ENCODE assay signal across 26 cellular contexts in genomic region chr3:100681496-100681895, GRCh38. TPM values are rescaled to one million over a fixed set of nuclear protein-coding genes. Genes with fewer than 3 reads are reported as not detected.
DNase-seq lines count a peak whose midpoint lies in the region; ATAC-seq, FAIRE-seq and TF ChIP-seq lines count a peak whose summit lies in the region.
"Had no signal": no experiment of that assay in that cellular context is flagged by ENCODE, and none has a peak within 500 bp of the region (broad histone marks: within the 10 kb centered on the region; RNA-seq: fewer than 3 reads in every experiment).

No MANE protein-coding gene starts in this region.

- TF ChIP-seq CTCF in WTC11 (IDR thresholded peaks at IDR 0.05), result no peak
- TF ChIP-seq CTCF in liver (IDR thresholded peaks at IDR 0.05; ENCODE audit: low read depth, low read length, missing input control), result no peak
- TF ChIP-seq CTCF in WERI-Rb-1 (IDR thresholded peaks at IDR 0.05; ENCODE audit: low read depth, low read length), result no peak

- no peak overlapping the region for H3K9ac ChIP-seq in liver (ENCODE audit: low read depth in 1 of 2, low read length in 2 of 2)
- H3K9ac ChIP-seq: BLaER1 treated with 17β-estradiol and CSF1 and Interleukin-3, amounts not matched to agents 10 nM and 100 nM; GM23248 had no signal

- H3K36me3 ChIP-seq in liver (ENCODE audit: control insufficient read depth in 4 of 4, insufficient read depth in 3 of 4, low read depth in 1 of 4, low read length in 3 of 4) (peaks cover 0 to 5% (median 1%) of the 10 kb centered on the region in 4 donors), small intestine (ENCODE audit: control insufficient read depth in 2 of 2, insufficient read depth in 2 of 2, low read length in 2 of 2) (no peaks in the 10 kb centered on the region), WERI-Rb-1 (no peaks in the 10 kb centered on the region)
- H3K36me3 ChIP-seq: BE2C; BLaER1 treated with 17β-estradiol and CSF1 and Interleukin-3, amounts not matched to agents 10 nM and 100 nM had no signal

- TF ChIP-seq RAD21 in liver (IDR thresholded peaks at IDR 0.05), result no peak

- H3K27ac ChIP-seq in liver (ENCODE audit: low read depth in 1 of 2, low read length in 2 of 2) (no peak overlapping the region), small intestine (ENCODE audit: low read depth in 1 of 2, low read length in 1 of 2) (peak overlapping the region in 1 of 2 donors; percentile 47), WERI-Rb-1 (no peak overlapping the region)
- H3K27ac ChIP-seq: A549; BLaER1 treated with 17β-estradiol and CSF1 and Interleukin-3, amounts not matched to agents 10 nM and 100 nM; GM23248 had no signal

- ATAC-seq in WTC11 (no peak), left colon (peak; percentile 79), HG03175 (IDR thresholded peaks at IDR 0.05; ENCODE audit: unreplicated experiment) (no peak)
- ATAC-seq: A549, HCT116 had no signal

- FAIRE-seq in small intestine (lab: Jason Lieb, UNC), result no peak
- FAIRE-seq: A549, D721Med, GM12878, GM19239 had no signal

- peaks cover 2% of the 10 kb centered on the region; the same call in 1 of the 2 replicates for H3K9me3 Mint-ChIP-seq in WTC11

- H3K4me3 Mint-ChIP-seq in WTC11, result no peak overlapping the region
- H3K4me3 Mint-ChIP-seq: CD14-positive monocyte; CD4-positive, alpha-beta T cell; CD8-positive, alpha-beta memory T cell; H9 had no signal

- H3K27ac Mint-ChIP-seq in WTC11, result no peak overlapping the region
- H3K27ac Mint-ChIP-seq: CD14-positive monocyte; CD4-positive, alpha-beta T cell; H9 had no signal

- H3K36me3 Mint-ChIP-seq in WTC11, result no peaks in the 10 kb centered on the region
- H3K36me3 Mint-ChIP-seq: CD14-positive monocyte had no signal

- peaks cover 0 to 4% (median 2%) of the 10 kb centered on the region in 4 donors for H3K4me1 ChIP-seq in liver (ENCODE audit: control insufficient read depth in 4 of 4, insufficient read depth in 4 of 4, low read length in 3 of 4)
- H3K4me1 ChIP-seq in small intestine (ENCODE audit: control insufficient read depth in 2 of 2, insufficient read depth in 1 of 2, low read depth in 1 of 2, low read length in 1 of 2), result peaks cover 0 to 8% of the 10 kb centered on the region in 2 donors
- H3K4me1 ChIP-seq: A549, BE2C had no signal

- DNase-seq in WTC11 (ENCODE audit: low spot score) (no peak), left colon (no peak), small intestine (peak; percentile 79), cardiac septum (ENCODE audit: low spot score) (no peak), WERI-Rb-1 (no peak)
- DNase-seq: 8988T; ACHN; AML-193; BE2C; CD4-positive, alpha-beta T cell; CD8-positive, alpha-beta memory T cell; DMS 273 treated with DMSO at 0.1 percent for 48 hours; DMS79; EL; GDM1; GM23248; H9 had no signal

- CTCF ChIA-PET in WTC11 (lab: Charles Lee), result no interaction called here

- H3K27me3 ChIP-seq in liver (ENCODE audit: control insufficient read depth in 4 of 4, insufficient read depth in 4 of 4, low read length in 3 of 4) (no peaks in the 10 kb centered on the region), small intestine (ENCODE audit: control insufficient read depth in 2 of 2, insufficient read depth in 2 of 2, low read length in 2 of 2) (no peaks in the 10 kb centered on the region), WERI-Rb-1 (ENCODE audit: insufficient read depth, low read depth, severe bottlenecking) (no peaks in the 10 kb centered on the region)
- H3K27me3 ChIP-seq: BE2C; BLaER1 treated with 17β-estradiol and CSF1 and Interleukin-3, amounts not matched to agents 10 nM and 100 nM had no signal

- no peaks in the 10 kb centered on the region for H3K27me3 Mint-ChIP-seq in WTC11 (ENCODE audit: low read depth)
- H3K27me3 Mint-ChIP-seq: CD4-positive, alpha-beta T cell had no signal

- intact Hi-C loops in left colon (cut with DNase I, micrococcal nuclease) (no loop called here), cardiac septum (cut with DNase I) (no loop called here)

- H3K4me1 Mint-ChIP-seq in WTC11, result no peaks in the 10 kb centered on the region
- H3K4me1 Mint-ChIP-seq: CD8-positive, alpha-beta memory T cell had no signal

- H3K4me3 ChIP-seq in liver (ENCODE audit: low read depth in 1 of 3, low read length in 3 of 3), result no peak overlapping the region
- no peak overlapping the region for H3K4me3 ChIP-seq in small intestine (ENCODE audit: low read depth in 1 of 2, low read length in 2 of 2)
- H3K4me3 ChIP-seq in WERI-Rb-1 (ENCODE audit: low read depth, low read length), result no peak overlapping the region
- H3K4me3 ChIP-seq: A549; BLaER1 treated with 17β-estradiol and CSF1 and Interleukin-3, amounts not matched to agents 10 nM and 100 nM; GM12878; GM23248 had no signal

- WGBS in liver, result 94% methylated on average over 1 of the region's 1 CpG
- 52 to 83% (median 55%) methylated on average over 1 of the region's 1 CpG for WGBS in small intestine, 3 donors

- POLR2A ChIA-PET in WTC11 (lab: Charles Lee), result no interaction called here

- H3K9me3 ChIP-seq in liver (ENCODE audit: control insufficient read depth in 4 of 4, low read length in 3 of 4), result no peaks in the 10 kb centered on the region
- H3K9me3 ChIP-seq in small intestine (ENCODE audit: control insufficient read depth, low read depth), result no peaks in the 10 kb centered on the region
- H3K9me3 ChIP-seq in WERI-Rb-1 (ENCODE audit: severe bottlenecking), result no peaks in the 10 kb centered on the region
- H3K9me3 ChIP-seq: A549, BE2C had no signal

TF ChIP-seq in WTC11, 78 proteins besides CTCF, POLR2A, EP300 and RAD21:
- TF ChIP-seq GTF2I (CRISPR knock-in tag; conservative IDR thresholded peaks at IDR 0.05), result no peak
- no peak for TF ChIP-seq ETV6 (CRISPR knock-in tag; IDR thresholded peaks at IDR 0.05)
- no peak for TF ChIP-seq ZNF281 (CRISPR knock-in tag; IDR thresholded peaks at IDR 0.05)
- TF ChIP-seq OVOL2 (CRISPR knock-in tag; IDR thresholded peaks at IDR 0.05; ENCODE audit: borderline replicate concordance), result no peak
- TF ChIP-seq TP53 (CRISPR knock-in tag; IDR thresholded peaks at IDR 0.05), result no peak
- no peak for TF ChIP-seq EMX1 (CRISPR knock-in tag; IDR thresholded peaks at IDR 0.05)
- TF ChIP-seq SMAD3 (CRISPR knock-in tag; IDR thresholded peaks at IDR 0.05; ENCODE audit: borderline replicate concordance), result no peak
- peak; percentile 55; the same call in 1 of the 2 replicates for TF ChIP-seq GABPB1 (CRISPR knock-in tag; IDR thresholded peaks at IDR 0.05)

TF ChIP-seq in liver, 16 proteins besides CTCF, POLR2A, EP300 and RAD21:
- TF ChIP-seq EGR1 (IDR thresholded peaks at IDR 0.05; ENCODE audit: low read depth in 2 of 2) (no peak), MAX (IDR thresholded peaks at IDR 0.05) (no peak), ATF3 (IDR thresholded peaks at IDR 0.05) (no peak), SP1 (IDR thresholded peaks at IDR 0.05) (peak; percentile 60), RXRA (IDR thresholded peaks at IDR 0.05) (peak in 1 of 2 donors; percentile 16), YY1 (IDR thresholded peaks at IDR 0.05) (peak; percentile 24), HNF4A (conservative IDR thresholded peaks at IDR 0.05) (peak; percentile 69 to 88), HNF4G (IDR thresholded peaks at IDR 0.05) (peak; percentile 73)

RNA-seq across cellular contexts. Expression of gene TFG, which starts 27.8 kb away (rescaled TPM):
- total RNA-seq in WTC11 (2021), result 64.9 to 68.4 TPM (median 66.9 TPM) in 3 replicates
- total RNA-seq in left colon, result 100 to 1,000 TPM; 103 to 121 TPM
- 10 to 100 TPM; 42.4 to 70.8 TPM for total RNA-seq in liver
- polyA plus RNA-seq in liver, result 10 to 100 TPM; 64.6 to 65.3 TPM
- 100 to 1,000 TPM in 2 of 3 donors, 10 to 100 TPM in 1; 89.7 to 196 (median 125) TPM for polyA plus RNA-seq in small intestine
- 93.0 TPM for total RNA-seq in cardiac septum
